ENCODE assay signal across 22 cellular contexts in genomic region chr5:67149057-67149634, GRCh38. TPM values are rescaled to one million over a fixed set of nuclear protein-coding genes. Genes with fewer than 3 reads are reported as not detected.
DNase-seq lines count a peak whose midpoint lies in the region; ATAC-seq and TF ChIP-seq lines count a peak whose summit lies in the region.
"Had no signal": no experiment of that assay in that cellular context is flagged by ENCODE, and none has a peak within 500 bp of the region (broad histone marks: within the 10 kb centered on the region; RNA-seq: fewer than 3 reads in every experiment).

No MANE protein-coding gene starts in this region.

- no peak overlapping the region for H3K14ac ChIP-seq in IMR-90 (replicated peaks; ENCODE audit: low read depth, low read length)

- H3K27me3 Mint-ChIP-seq in type B pancreatic cell = no peaks in the 10 kb centered on the region

- no peaks in the 10 kb centered on the region for H4K20me1 ChIP-seq in IMR-90 (ENCODE audit: insufficient read depth, low read length)

- CTCF ChIA-PET in IMR-90 (lab: Yijun Ruan, JAX) = interaction anchor here (0.7 to 1.5 kb wide), 10 partner anchors 12 to 340 kb away, joined by 3 to 8 read pairs (median 4); no protein-coding TSS in a partner anchor
- CTCF ChIA-PET in RWPE1 (lab: Yijun Ruan, JAX) = interaction anchor here (0.7 to 1.4 kb wide), 5 partner anchors 9 to 336 kb away, joined by 3 to 5 read pairs (median 4); no protein-coding TSS in a partner anchor

- no peak overlapping the region for H4K8ac ChIP-seq in IMR-90 (ENCODE audit: low read depth in 2 of 2, low read length in 2 of 2)

- peaks cover 44% of the 10 kb centered on the region for H3K36me3 Mint-ChIP-seq in type B pancreatic cell

- H3K9me3 Mint-ChIP-seq in type B pancreatic cell = no peaks in the 10 kb centered on the region
- H3K9me3 Mint-ChIP-seq: activated naive CD4-positive, alpha-beta T cell treated with anti-CD3 and anti-CD28 coated beads, Interleukin-2, amount 50 U/mL, for 72 hours had no signal

- no peak overlapping the region for H2AK9ac ChIP-seq in IMR-90 (replicated peaks; ENCODE audit: low read depth, low read length, poor library complexity)

- no peaks in the 10 kb centered on the region for H3K27me3 ChIP-seq in IMR-90 (ENCODE audit: control insufficient read depth, insufficient read depth, low read length)
- H3K27me3 ChIP-seq in esophagus muscularis mucosa = no peaks in the 10 kb centered on the region
- H3K27me3 ChIP-seq in right atrium auricular region = no peaks in the 10 kb centered on the region
- H3K27me3 ChIP-seq in brain microvascular endothelial cell (replicated peaks) = no peaks in the 10 kb centered on the region
- H3K27me3 ChIP-seq: gastroesophageal sphincter, upper lobe of left lung had no signal

- H3K4me3 ChIP-seq in IMR-90 (ENCODE audit: insufficient read depth, low read depth, low read length) (no peak overlapping the region), esophagus muscularis mucosa (peak overlapping the region; percentile 22 to 41 (median 32)), right atrium auricular region (peak overlapping the region in 1 of 2 donors; percentile 27), brain microvascular endothelial cell (ENCODE audit: low read depth, low read length) (no peak overlapping the region)
- H3K4me3 ChIP-seq: mucosa of descending colon had no signal

- no peak overlapping the region for H2BK5ac ChIP-seq in IMR-90 (ENCODE audit: low read depth, low read length, poor library complexity, severe bottlenecking)

- H2BK15ac ChIP-seq in IMR-90 (ENCODE audit: low read depth, low read length) = no peak overlapping the region

- in situ Hi-C loops in IMR-90 (cut with MboI; ENCODE audit: low sequenced_read_pairs) = no loop called here
- in situ Hi-C loops in brain microvascular endothelial cell (cut with HindIII; ENCODE audit: low pct_ligation_motif_present, low sequenced_read_pairs) = no loop called here

- H3K56ac ChIP-seq in IMR-90 (ENCODE audit: extremely low read depth, insufficient read depth, low read length) = no peak overlapping the region

- no peak for TF ChIP-seq RAD21 in IMR-90 (IDR thresholded peaks at IDR 0.05; ENCODE audit: low read length)

- WGBS in IMR-90 (ENCODE audit: extremely low coverage in 2 of 2, insufficient read length in 1 of 2), 2 experiments = 82% methylated on average over 2 of the region's 11 CpGs; no CpG with 5 or more reads in 1 of the 2 experiments
- 63% methylated on average over 11 of the region's 11 CpGs for WGBS in esophagus muscularis mucosa

- no peak overlapping the region for H2BK20ac ChIP-seq in IMR-90 (ENCODE audit: low read depth, low read length)

- H3K27ac ChIP-seq in IMR-90 (ENCODE audit: insufficient read depth, low read length) = no peak overlapping the region
- H3K27ac ChIP-seq in esophagus muscularis mucosa (replicated peaks in 1 of 4) = peak overlapping the region in 3 of 4 donors; percentile 5 to 53 (median 20)
- peak overlapping the region; percentile 19 to 28 for H3K27ac ChIP-seq in right atrium auricular region
- H3K27ac ChIP-seq in RWPE1 = no peak overlapping the region
- no peak overlapping the region for H3K27ac ChIP-seq in brain microvascular endothelial cell
- H3K27ac ChIP-seq: C4-2B, epithelial cell of prostate had no signal

- H3K4me1 Mint-ChIP-seq in type B pancreatic cell (ENCODE audit: unreplicated experiment) = peaks cover 7% of the 10 kb centered on the region

- H4K91ac ChIP-seq in IMR-90 (ENCODE audit: insufficient read depth, low read depth, low read length) = no peak overlapping the region

- H3K9me3 ChIP-seq in IMR-90 (ENCODE audit: control insufficient read depth, insufficient read depth, low read length) = no peaks in the 10 kb centered on the region
- no peaks in the 10 kb centered on the region for H3K9me3 ChIP-seq in esophagus muscularis mucosa
- H3K9me3 ChIP-seq in right atrium auricular region = no peaks in the 10 kb centered on the region
- H3K9me3 ChIP-seq: gastroesophageal sphincter, mucosa of descending colon, upper lobe of left lung had no signal

- H3K4ac ChIP-seq in IMR-90 (ENCODE audit: low read depth, low read length) = no peak overlapping the region

- no TSS peak for BruUV-seq in IMR-90 (replicated peaks; lab: Mats Ljungman, UMichigan)

- H3K4me1 ChIP-seq in IMR-90 (ENCODE audit: control insufficient read depth, insufficient read depth, low read length) (peaks cover 2% of the 10 kb centered on the region; the same call in 1 of the 2 replicates), esophagus muscularis mucosa (peaks cover 0 to 15% (median 3%) of the 10 kb centered on the region in 4 donors), right atrium auricular region (peaks cover 0 to 9% of the 10 kb centered on the region in 2 donors)

- H4K5ac ChIP-seq in IMR-90 (ENCODE audit: low read depth, low read length) = no peak overlapping the region

- peak overlapping the region; percentile 51; the same call in 1 of the 2 replicates for H3K4me2 ChIP-seq in IMR-90 (ENCODE audit: low read depth, low read length)

- dilution Hi-C loops in IMR-90 (cut with HindIII; ENCODE audit: low sequenced_read_pairs, unreplicated experiment) = no loop called here

- H3K36me3 ChIP-seq in IMR-90 (ENCODE audit: control insufficient read depth, insufficient read depth, low read length) = peaks cover 12% of the 10 kb centered on the region
- peaks cover 22 to 92% (median 60%) of the 10 kb centered on the region in 4 donors for H3K36me3 ChIP-seq in esophagus muscularis mucosa
- H3K36me3 ChIP-seq in right atrium auricular region = peaks cover 69% of the 10 kb centered on the region
- H3K36me3 ChIP-seq in brain microvascular endothelial cell (replicated peaks) = peaks cover 17% of the 10 kb centered on the region

- TF ChIP-seq POLR2A in IMR-90 (IDR thresholded peaks at IDR 0.05; ENCODE audit: low read depth, low read length) (no peak), esophagus muscularis mucosa (IDR thresholded peaks at IDR 0.05; ENCODE audit: low read depth) (no peak)

- no peak overlapping the region for H2BK120ac ChIP-seq in IMR-90 (ENCODE audit: low read depth, low read length)

- H3K23ac ChIP-seq in IMR-90 (ENCODE audit: low read depth, low read length) = no peak overlapping the region; the same call in 1 of the 2 replicates

- DNase-seq in IMR-90 (no peak), esophagus muscularis mucosa (ENCODE audit: extremely low spot score) (no peak), right atrium auricular region (ENCODE audit: low spot score) (no peak), type B pancreatic cell (ENCODE audit: extremely low spot score, unreplicated experiment) (no peak), RWPE1 (ENCODE audit: low spot score) (no peak), brain microvascular endothelial cell (no peak)
- DNase-seq in NK-92 treated with Interleukin-12 subunit alpha and Interleukin-12 subunit beta, amount 100 ng/mL, for 24 hours (lab: John Stamatoyannopoulos, UW) = no peak
- DNase-seq: Calu3; mucosa of descending colon; NCI-H2081 treated with DMSO at 0.1 percent for 48 hours; NCI-H774; RPMI8226; stimulated activated CD8-positive, alpha-beta memory T cell treated with anti-CD3 and anti-CD28 coated beads, Interleukin-4, amount 100 ng/mL, for 48 hours; T-helper 9 cell; upper lobe of left lung had no signal

- H2AFZ ChIP-seq in IMR-90 (replicated peaks; ENCODE audit: low read length, poor library complexity) = no peak overlapping the region

- no peak for TF ChIP-seq EP300 in esophagus muscularis mucosa (IDR thresholded peaks at IDR 0.05)

- peak overlapping the region; percentile 24 for H3K4me3 Mint-ChIP-seq in type B pancreatic cell

- no peak overlapping the region for H2AK5ac ChIP-seq in IMR-90 (ENCODE audit: low read depth, low read length)

- intact Hi-C loops in IMR-90 (cut with micrococcal nuclease) = loop anchor here (5.0 kb wide), 1 partner anchor 287 kb away; no protein-coding TSS in a partner anchor
- intact Hi-C loops in esophagus muscularis mucosa (cut with DNase I) = no loop called here

- TF ChIP-seq CTCF in IMR-90 (conservative IDR thresholded peaks at IDR 0.05; ENCODE audit: low read depth, low read length) (no peak), esophagus muscularis mucosa (IDR thresholded peaks at IDR 0.05) (no peak), right atrium auricular region (IDR thresholded peaks at IDR 0.05) (no peak), type B pancreatic cell (conservative IDR thresholded peaks at IDR 0.05) (no peak), RWPE1 (conservative IDR thresholded peaks at IDR 0.05; ENCODE audit: low read depth) (no peak), brain microvascular endothelial cell (IDR thresholded peaks at IDR 0.05; ENCODE audit: low read depth, low read length, missing control alignments) (no peak)

- no peaks in the 10 kb centered on the region; a peak in 1 of 4 replicates for H3K79me1 ChIP-seq in IMR-90 (ENCODE audit: low read depth in 1 of 2, low read length in 2 of 2)

- H3K9me1 ChIP-seq in IMR-90 (ENCODE audit: insufficient read depth, low read length) = peaks cover 6% of the 10 kb centered on the region

- H3K9ac ChIP-seq in IMR-90 (ENCODE audit: low read depth, low read length) = no peak overlapping the region

- ATAC-seq in IMR-90 (ENCODE audit: low read depth) = no peak
- ATAC-seq: activated naive CD4-positive, alpha-beta T cell treated with anti-CD3 and anti-CD28 coated beads, Interleukin-2, amount 50 U/mL, for 72 hours; HCT116; mucosa of descending colon had no signal

- H3K27ac Mint-ChIP-seq in type B pancreatic cell = peak overlapping the region; percentile 4
- H3K27ac Mint-ChIP-seq: activated naive CD4-positive, alpha-beta T cell treated with anti-CD3 and anti-CD28 coated beads, Interleukin-2, amount 50 U/mL, for 72 hours had no signal

- H3K18ac ChIP-seq in IMR-90 (ENCODE audit: low read depth, low read length) = no peak overlapping the region

- POLR2A ChIA-PET in IMR-90 (lab: Charles Lee; ENCODE audit: unreplicated experiment) (no interaction called here), RWPE1 (lab: Yijun Ruan, JAX; ENCODE audit: low non-redundant PET) (no interaction called here)

TF ChIP-seq in IMR-90, 13 proteins besides CTCF, POLR2A, EP300 and RAD21 (continues in another document):
- TF ChIP-seq MAFK (IDR thresholded peaks at IDR 0.05; ENCODE audit: low read depth, low read length) (no peak), RCOR1 (IDR thresholded peaks at IDR 0.05; ENCODE audit: insufficient replicate concordance, low read length) (no peak), SMC3 (IDR thresholded peaks at IDR 0.05; ENCODE audit: low read depth, low read length) (no peak), BHLHE40 (IDR thresholded peaks at IDR 0.05; ENCODE audit: low read depth, low read length) (no peak), MAZ (IDR thresholded peaks at IDR 0.05; ENCODE audit: borderline replicate concordance, low read depth, low read length) (no peak), RFX5 (IDR thresholded peaks at IDR 0.05; ENCODE audit: low read depth, low read length) (no peak), MXI1 (IDR thresholded peaks at IDR 0.05; ENCODE audit: borderline replicate concordance, low read depth, low read length) (no peak)

RNA-seq across cellular contexts. Expression of gene CD180, which starts 47.5 kb away (rescaled TPM):
- total RNA-seq in IMR-90 (2012; rRNA removed) (not detected in 2 replicates), esophagus muscularis mucosa (1 to 10 TPM in 1 of 4 donors, under 1 TPM in 3; 0.42 to 1.8 (median 0.67) TPM), right atrium auricular region (1 to 10 TPM in 1 of 2 donors, under 1 TPM in 1; 0.26 to 1.2 TPM), type B pancreatic cell (ENCODE audit: low replicate concordance) (not detected in 2 replicates)
- polyA plus RNA-seq in IMR-90 (2012; rRNA removed) = not detected in 2 replicates
- polyA plus RNA-seq in IMR-90 (2012; cell fraction: cytosol; rRNA removed) = not detected in 2 replicates
- not detected in 2 replicates for polyA plus RNA-seq in IMR-90 (2012; cell fraction: nucleus; rRNA removed; ENCODE audit: low replicate concordance)
- total RNA-seq: activated naive CD4-positive, alpha-beta T cell treated with anti-CD3 and anti-CD28 coated beads, Interleukin-2, amount 50 U/mL, for 72 hours; astrocyte; Calu3 had no signal
- polyA plus RNA-seq: neural cell had no signal

Comparison
In these comparisons a context has a peak if more than half of its experiments do, and no peak if none do; other contexts are left out.
1. H3K27ac ChIP-seq: peak in esophagus muscularis mucosa (3 of 4) and right atrium auricular region (2 of 2); none in IMR-90 (single experiment), RWPE1 (single experiment) and brain microvascular endothelial cell (single experiment).
2. H3K4me3 ChIP-seq: peak in esophagus muscularis mucosa (4 of 4); none in IMR-90 (single experiment) and brain microvascular endothelial cell (single experiment).